19 cellular contexts compared by ENCODE assay signal in genomic region chr16:88381820-88382451, GRCh38. TPM values are rescaled to one million over a fixed set of nuclear protein-coding genes. Genes with fewer than 3 reads are reported as not detected.
DNase-seq lines count a peak whose midpoint lies in the region; ATAC-seq and TF ChIP-seq lines count a peak whose summit lies in the region.
"Had no signal": no experiment of that assay in that cellular context is flagged by ENCODE, and none has a peak within 500 bp of the region (broad histone marks: within the 10 kb centered on the region; RNA-seq: fewer than 3 reads in every experiment).

No MANE protein-coding gene starts in this region.

- H3F3A ChIP-seq in smooth muscle cell (ENCODE audit: low read depth): peaks cover 4% of the 10 kb centered on the region

- intact Hi-C loops in naive thymus-derived CD4-positive, alpha-beta T cell (cut with micrococcal nuclease): no loop called here

- H3K9me3 ChIP-seq in RWPE2 (ENCODE audit: severe bottlenecking) (no peaks in the 10 kb centered on the region), iPS-20b (ENCODE audit: insufficient read depth, low read depth, low read length) (no peaks in the 10 kb centered on the region), skeletal muscle tissue (ENCODE audit: control insufficient read depth in 3 of 3, low read length in 3 of 3) (no peaks in the 10 kb centered on the region), smooth muscle cell (replicated peaks; ENCODE audit: low read depth) (no peaks in the 10 kb centered on the region)
- no peaks in the 10 kb centered on the region for H3K9me3 ChIP-seq in naive thymus-derived CD4-positive, alpha-beta T cell (ENCODE audit: control insufficient read depth in 2 of 3, low read length in 3 of 3)
- H3K9me3 ChIP-seq: esophagus muscularis mucosa, vagina had no signal

- peaks cover 0 to 2% (median 0%) of the 10 kb centered on the region in 11 donors for H3K9me3 Mint-ChIP-seq in naive thymus-derived CD4-positive, alpha-beta T cell
- H3K9me3 Mint-ChIP-seq: CD4-positive, alpha-beta T cell; dendritic cell treated with granulocyte-macrophage colony-stimulating factor and Interleukin-4, amounts not matched to agents 40 ng/mL and 50 ng/mL, for 4 days; neural crest cell; stimulated activated naive CD8-positive, alpha-beta T cell treated with anti-CD3 and anti-CD28 coated beads, Interleukin-15, Interleukin-2, amounts not matched to agents 100 ng/mL and 50 ng/mL, for 24 hours had no signal

- peaks cover 37% of the 10 kb centered on the region for H3K79me2 ChIP-seq in smooth muscle cell (ENCODE audit: low read depth)

- no peaks in the 10 kb centered on the region for H3K4me1 ChIP-seq in RWPE2 (ENCODE audit: insufficient read depth, poor library complexity, severe bottlenecking)
- peaks cover 14% of the 10 kb centered on the region; the same call in 1 of the 2 replicates for H3K4me1 ChIP-seq in iPS-20b (ENCODE audit: insufficient read depth, low read length)
- H3K4me1 ChIP-seq in skeletal muscle tissue (ENCODE audit: control insufficient read depth in 3 of 3, insufficient read depth in 3 of 3, low read length in 3 of 3): peaks cover 10 to 22% (median 15%) of the 10 kb centered on the region in 3 donors
- no peaks in the 10 kb centered on the region for H3K4me1 ChIP-seq in naive thymus-derived CD4-positive, alpha-beta T cell (ENCODE audit: control insufficient read depth in 2 of 2, insufficient read depth in 2 of 2, low read length in 2 of 2)
- peaks cover 8% of the 10 kb centered on the region for H3K4me1 ChIP-seq in smooth muscle cell (ENCODE audit: low read depth)

- no peak overlapping the region for H3K4me2 ChIP-seq in smooth muscle cell
- H3K4me2 ChIP-seq: KMS-11 had no signal

- H3K9ac ChIP-seq in iPS-20b (ENCODE audit: low read depth, low read length) (no peak overlapping the region), skeletal muscle tissue (ENCODE audit: low read depth in 1 of 3, low read length in 3 of 3) (peak overlapping the region in 1 of 3 donors; percentile 72), smooth muscle cell (ENCODE audit: low read depth) (no peak overlapping the region)
- H3K9ac ChIP-seq: KMS-11 had no signal

- H3K27ac ChIP-seq in RWPE2 (ENCODE audit: poor library complexity, severe bottlenecking) (no peak overlapping the region), iPS-20b (ENCODE audit: low read length) (no peak overlapping the region), skeletal muscle tissue (ENCODE audit: low read depth, low read length) (peak overlapping the region; percentile 45), smooth muscle cell (ENCODE audit: low read depth) (no peak overlapping the region)
- H3K27ac ChIP-seq in naive thymus-derived CD4-positive, alpha-beta T cell (ENCODE audit: low read depth, low read length): no peak overlapping the region
- H3K27ac ChIP-seq: KMS-11 had no signal

- POLR2A ChIA-PET in naive thymus-derived CD4-positive, alpha-beta T cell (lab: Charles Lee): no interaction called here

- peaks cover 24% of the 10 kb centered on the region for H3K27me3 ChIP-seq in H7 (ENCODE audit: control insufficient read depth, insufficient read depth, low read length)
- H3K27me3 ChIP-seq in RWPE2 (ENCODE audit: insufficient read depth, poor library complexity, severe bottlenecking): peaks cover 25% of the 10 kb centered on the region
- H3K27me3 ChIP-seq in iPS-20b (ENCODE audit: insufficient read depth, low read length): peaks cover 55% of the 10 kb centered on the region
- peaks cover 3 to 17% (median 4%) of the 10 kb centered on the region in 3 donors for H3K27me3 ChIP-seq in skeletal muscle tissue (ENCODE audit: control insufficient read depth in 3 of 3, insufficient read depth in 3 of 3, low read length in 3 of 3)
- H3K27me3 ChIP-seq in naive thymus-derived CD4-positive, alpha-beta T cell (ENCODE audit: control insufficient read depth in 2 of 2, insufficient read depth in 2 of 2, low read length in 2 of 2): peaks cover 0 to 3% of the 10 kb centered on the region in 2 donors
- H3K27me3 ChIP-seq in smooth muscle cell (ENCODE audit: low read depth): no peaks in the 10 kb centered on the region
- H3K27me3 ChIP-seq: vagina had no signal

- H3K36me3 ChIP-seq in H7 (replicated peaks; ENCODE audit: control insufficient read depth, insufficient read depth, low read length) (no peaks in the 10 kb centered on the region), RWPE2 (ENCODE audit: low read depth) (no peaks in the 10 kb centered on the region), iPS-20b (ENCODE audit: insufficient read depth, low read depth, low read length) (no peaks in the 10 kb centered on the region), skeletal muscle tissue (ENCODE audit: control insufficient read depth in 3 of 3, insufficient read depth in 3 of 3, low read length in 3 of 3) (no peaks in the 10 kb centered on the region), smooth muscle cell (ENCODE audit: low read depth) (no peaks in the 10 kb centered on the region)
- H3K36me3 ChIP-seq in naive thymus-derived CD4-positive, alpha-beta T cell (ENCODE audit: control insufficient read depth in 2 of 3, insufficient read depth in 3 of 3, low read length in 3 of 3): no peaks in the 10 kb centered on the region
- H3K36me3 ChIP-seq: esophagus muscularis mucosa, vagina had no signal

- no peaks in the 10 kb centered on the region for H3K36me3 Mint-ChIP-seq in naive thymus-derived CD4-positive, alpha-beta T cell

- ATAC-seq in RWPE2 (ENCODE audit: low read depth): no peak
- ATAC-seq in naive thymus-derived CD4-positive, alpha-beta T cell: no peak

- peaks cover 0 to 15% (median 3%) of the 10 kb centered on the region in 7 donors for H3K4me1 Mint-ChIP-seq in naive thymus-derived CD4-positive, alpha-beta T cell

- peaks cover 29% of the 10 kb centered on the region for H4K20me1 ChIP-seq in smooth muscle cell (ENCODE audit: low read depth)

- DNase-seq in H7 (peak; percentile 86), RWPE2 (ENCODE audit: low spot score) (peak; percentile 51), NCI-H2196 treated with DMSO at 0.1 percent for 48 hours (lab: John Stamatoyannopoulos, UW; ENCODE audit: unreplicated experiment) (no peak), smooth muscle cell (lab: John Stamatoyannopoulos, UW; ENCODE audit: unreplicated experiment) (no peak)
- DNase-seq in naive thymus-derived CD4-positive, alpha-beta T cell: no peak
- DNase-seq: activated effector memory CD4-positive, alpha-beta T cell treated with anti-CD3 and anti-CD28 coated beads, Interleukin-2, amount 50 U/mL, for 16 hours; CD4-positive, alpha-beta T cell; EL; NCI-H1417 treated with DMSO at 0.1 percent for 48 hours; NCI-H510A treated with DMSO at 0.1 percent for 48 hours had no signal

- no peak overlapping the region for H3K27ac Mint-ChIP-seq in naive thymus-derived CD4-positive, alpha-beta T cell
- H3K27ac Mint-ChIP-seq: CD4-positive, alpha-beta T cell; dendritic cell treated with granulocyte-macrophage colony-stimulating factor and Interleukin-4, amounts not matched to agents 40 ng/mL and 50 ng/mL, for 4 days; stimulated activated naive CD8-positive, alpha-beta T cell treated with anti-CD3 and anti-CD28 coated beads, Interleukin-15, Interleukin-2, amounts not matched to agents 100 ng/mL and 50 ng/mL, for 24 hours had no signal

- H3K4me3 ChIP-seq in H7 (ENCODE audit: insufficient read depth, low read depth, low read length) (no peak overlapping the region), RWPE2 (ENCODE audit: severe bottlenecking) (no peak overlapping the region), iPS-20b (ENCODE audit: low read length) (peak overlapping the region; percentile 31; the same call in 1 of the 2 replicates), skeletal muscle tissue (ENCODE audit: low read length in 3 of 3) (no peak overlapping the region), smooth muscle cell (no peak overlapping the region)
- no peak overlapping the region for H3K4me3 ChIP-seq in naive thymus-derived CD4-positive, alpha-beta T cell (ENCODE audit: low read length)
- H3K4me3 ChIP-seq: lung had no signal

- H3K4me3 Mint-ChIP-seq in naive thymus-derived CD4-positive, alpha-beta T cell: peak overlapping the region in 3 of 10 donors; percentile 36 to 81 (median 66)
- H3K4me3 Mint-ChIP-seq: dendritic cell treated with granulocyte-macrophage colony-stimulating factor and Interleukin-4, amounts not matched to agents 40 ng/mL and 50 ng/mL, for 4 days; stimulated activated naive CD8-positive, alpha-beta T cell treated with anti-CD3 and anti-CD28 coated beads, Interleukin-15, Interleukin-2, amounts not matched to agents 100 ng/mL and 50 ng/mL, for 24 hours had no signal

- CTCF ChIA-PET in naive thymus-derived CD4-positive, alpha-beta T cell (lab: Charles Lee): no interaction called here

- H3K27me3 Mint-ChIP-seq in naive thymus-derived CD4-positive, alpha-beta T cell: peaks cover 19 to 46% (median 30%) of the 10 kb centered on the region in 5 donors

- 81% methylated on average over 21 of the region's 21 CpGs for WGBS in smooth muscle cell (ENCODE audit: low lambda C conversion rate)

- TF ChIP-seq CTCF in RWPE2 (IDR thresholded peaks at IDR 0.05; ENCODE audit: poor library complexity, severe bottlenecking) (no peak), smooth muscle cell (IDR thresholded peaks at IDR 0.05; ENCODE audit: borderline replicate concordance, insufficient read depth, poor library complexity, severe bottlenecking) (no peak)

- H2AFZ ChIP-seq in smooth muscle cell (ENCODE audit: low read depth): no peak overlapping the region

RNA-seq across cellular contexts. Expression of gene ZNF469, which starts 0.8 kb away (rescaled TPM):
- total RNA-seq in H7 (2014; rRNA removed; shearing (Covaris generic)): 0.28 and 0.44 TPM in 2 replicates
- 3.7 TPM for total RNA-seq in skeletal muscle tissue
- 1 to 10 TPM in 4 of 5 experiments, under 1 TPM in 1; 0.68 to 1.6 (median 1.1) TPM for total RNA-seq in naive thymus-derived CD4-positive, alpha-beta T cell
- under 1 TPM in 1 of 2 donors, not detected in 1; 0.07 TPM for polyA plus RNA-seq in naive thymus-derived CD4-positive, alpha-beta T cell
- 5.3 and 6.2 TPM in 2 replicates for total RNA-seq in smooth muscle cell
- polyA plus RNA-seq in smooth muscle cell: 5.0 and 6.7 TPM in 2 replicates

Comparison
In these comparisons a context has a peak if more than half of its experiments do, and no peak if none do; other contexts are left out.
1. DNase-seq: peak in H7 (single experiment) and RWPE2 (single experiment); none in naive thymus-derived CD4-positive, alpha-beta T cell (0 of 9), NCI-H2196 treated with DMSO at 0.1 percent for 48 hours (single experiment) and smooth muscle cell (single experiment).